Comparison of ENCODE assay signal across 10 cellular contexts in the genomic region with DNA sequence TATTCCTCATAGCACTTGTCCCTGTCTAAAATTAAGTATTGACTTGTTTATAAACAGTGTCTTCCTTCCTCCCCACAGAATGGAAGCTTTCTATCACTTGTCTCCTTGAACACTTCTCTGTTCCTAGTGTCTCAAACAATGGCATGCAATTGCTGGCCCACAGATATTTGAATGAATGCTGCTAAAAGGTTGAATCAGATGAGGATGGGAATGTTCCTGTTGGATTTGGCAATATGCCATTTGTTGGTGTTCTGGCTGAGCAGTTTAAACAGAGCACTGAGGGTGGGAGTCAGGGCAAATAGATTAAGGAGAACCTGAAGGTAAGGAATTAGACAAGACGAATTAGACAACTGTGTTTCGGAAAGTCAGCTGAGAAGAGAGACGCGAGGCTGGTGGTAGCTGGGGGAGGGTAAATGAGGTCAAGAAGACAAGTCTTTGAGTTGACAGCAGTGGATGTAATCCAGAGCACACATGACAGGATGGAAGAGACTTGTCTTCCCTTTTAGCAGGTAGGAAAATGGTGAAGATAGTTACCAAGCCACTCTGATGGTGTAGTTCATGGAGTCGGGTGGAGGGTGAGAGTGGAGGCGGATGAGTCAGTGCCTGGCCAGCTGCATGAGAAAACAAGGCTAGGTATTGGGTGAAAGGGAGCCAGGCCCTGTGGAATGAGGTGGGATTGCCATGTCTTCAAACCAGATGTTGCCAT. TPM values are rescaled to one million over a fixed set of nuclear protein-coding genes. Genes with fewer than 3 reads are reported as not detected.
DNase-seq lines count a peak whose midpoint lies in the region; ATAC-seq, FAIRE-seq and TF ChIP-seq lines count a peak whose summit lies in the region.
"Had no signal": no experiment of that assay in that cellular context is flagged by ENCODE, and none has a peak within 500 bp of the region (broad histone marks: within the 10 kb centered on the region; RNA-seq: fewer than 3 reads in every experiment).

No MANE protein-coding gene starts in this region.

- no peaks in the 10 kb centered on the region for H3K9me3 Mint-ChIP-seq in activated naive CD8-positive, alpha-beta T cell treated with anti-CD3 and anti-CD28 coated beads for 36 hours

- ATAC-seq in HG03442 (IDR thresholded peaks at IDR 0.05; ENCODE audit: unreplicated experiment) (no peak), HG03469 (IDR thresholded peaks at IDR 0.05; ENCODE audit: unreplicated experiment) (no peak), GM21390 (IDR thresholded peaks at IDR 0.05; ENCODE audit: unreplicated experiment) (no peak)
- ATAC-seq in activated CD4-positive, CD25-positive, alpha-beta regulatory T cell treated with anti-CD3 and anti-CD28 coated beads, Interleukin-2, amount 50 U/mL, for 24 hours: no peak

- no peak overlapping the region for H3K27ac Mint-ChIP-seq in activated naive CD8-positive, alpha-beta T cell treated with anti-CD3 and anti-CD28 coated beads for 36 hours

- no peak overlapping the region for H3K4me3 Mint-ChIP-seq in activated naive CD8-positive, alpha-beta T cell treated with anti-CD3 and anti-CD28 coated beads for 36 hours

- no peak for TF ChIP-seq POLR2A in GM12892 (IDR thresholded peaks at IDR 0.05; ENCODE audit: low read depth, low read length)

- DNase-seq in AG08396 (ENCODE audit: low spot score): peak; percentile 68
- no peak for DNase-seq in GM12892 (ENCODE audit: insufficient read length)
- DNase-seq in activated naive CD8-positive, alpha-beta T cell treated with anti-CD3 and anti-CD28 coated beads for 36 hours: peak; percentile 36
- DNase-seq in kidney tubule cell (ENCODE audit: low spot score): peak; percentile 84
- DNase-seq: KBM-7 had no signal

- peak; percentile 56 for FAIRE-seq in GM12892 (lab: Jason Lieb, UNC)

- no peaks in the 10 kb centered on the region for H3K27me3 Mint-ChIP-seq in activated naive CD8-positive, alpha-beta T cell treated with anti-CD3 and anti-CD28 coated beads for 36 hours

- H3K36me3 Mint-ChIP-seq in activated naive CD8-positive, alpha-beta T cell treated with anti-CD3 and anti-CD28 coated beads for 36 hours: peaks cover 36% of the 10 kb centered on the region

- peaks cover 31% of the 10 kb centered on the region for H3K4me1 Mint-ChIP-seq in activated naive CD8-positive, alpha-beta T cell treated with anti-CD3 and anti-CD28 coated beads for 36 hours

RNA-seq across cellular contexts. Expression of a gene that starts 58.3 kb away (rescaled TPM):
- not detected for polyA plus RNA-seq in GM12892 (2012; ENCODE audit: missing spikeins)
- 1 to 10 TPM in 1 of 2 experiments, under 1 TPM in 1; 0.87 to 1.1 TPM for total RNA-seq in activated naive CD8-positive, alpha-beta T cell treated with anti-CD3 and anti-CD28 coated beads for 36 hours
- total RNA-seq: omental fat pad had no signal
